ENCODE assay signal across 1 cellular context in the genomic region with DNA sequence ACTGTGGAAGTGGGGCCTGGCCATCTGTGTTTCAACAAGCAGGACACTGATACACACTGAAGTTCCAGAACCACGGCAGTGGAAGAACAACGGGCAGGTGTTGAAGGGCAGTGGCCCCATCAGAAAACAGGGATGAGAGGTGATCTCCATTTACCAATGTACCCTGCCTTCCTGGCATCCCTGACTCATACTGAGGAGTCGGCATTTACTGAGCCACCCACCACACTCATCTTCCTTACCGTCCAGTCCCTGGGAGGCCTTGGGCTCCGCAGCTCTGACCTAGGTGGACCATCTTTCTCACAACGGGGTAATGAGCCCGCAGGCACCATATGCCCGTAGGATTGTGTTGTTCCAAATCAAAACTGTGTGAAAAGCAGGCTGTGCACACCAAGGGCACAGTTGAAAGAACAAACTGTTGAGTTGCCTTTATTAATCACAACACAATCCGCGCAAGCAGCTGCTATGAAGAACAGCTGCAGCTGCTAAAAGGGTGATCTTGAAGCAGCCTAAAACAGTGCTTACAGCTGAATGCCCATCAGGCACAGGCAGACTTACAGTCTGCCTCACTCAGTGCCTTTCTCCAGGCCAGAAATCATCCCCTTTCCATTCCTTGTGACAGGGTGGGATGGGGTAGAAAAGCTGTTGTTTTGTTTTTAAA.
TF ChIP-seq lines count a peak whose summit lies in the region.

No MANE protein-coding gene starts in this region.

TF ChIP-seq in IMR-90, 13 proteins besides CTCF, POLR2A, EP300 and RAD21:
- no peak for TF ChIP-seq NFE2L2 (IDR thresholded peaks at IDR 0.05; ENCODE audit: low read depth, low read length)
- TF ChIP-seq, protein P1, sequence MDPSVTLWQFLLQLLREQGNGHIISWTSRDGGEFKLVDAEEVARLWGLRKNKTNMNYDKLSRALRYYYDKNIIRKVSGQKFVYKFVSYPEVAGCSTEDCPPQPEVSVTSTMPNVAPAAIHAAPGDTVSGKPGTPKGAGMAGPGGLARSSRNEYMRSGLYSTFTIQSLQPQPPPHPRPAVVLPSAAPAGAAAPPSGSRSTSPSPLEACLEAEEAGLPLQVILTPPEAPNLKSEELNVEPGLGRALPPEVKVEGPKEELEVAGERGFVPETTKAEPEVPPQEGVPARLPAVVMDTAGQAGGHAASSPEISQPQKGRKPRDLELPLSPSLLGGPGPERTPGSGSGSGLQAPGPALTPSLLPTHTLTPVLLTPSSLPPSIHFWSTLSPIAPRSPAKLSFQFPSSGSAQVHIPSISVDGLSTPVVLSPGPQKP (IDR thresholded peaks at IDR 0.05; ENCODE audit: borderline replicate concordance, low read depth, low read length), result no peak
- TF ChIP-seq MXI1 (IDR thresholded peaks at IDR 0.05; ENCODE audit: borderline replicate concordance, low read depth, low read length), result no peak
- TF ChIP-seq FOS (IDR thresholded peaks at IDR 0.05; ENCODE audit: low read depth, low read length), result no peak
- TF ChIP-seq CEBPB (IDR thresholded peaks at IDR 0.05; ENCODE audit: low read depth, low read length), result no peak
- TF ChIP-seq SMC3 (IDR thresholded peaks at IDR 0.05; ENCODE audit: low read depth, low read length), result no peak
- no peak for TF ChIP-seq RFX5 (IDR thresholded peaks at IDR 0.05; ENCODE audit: low read depth, low read length)
- TF ChIP-seq BHLHE40 (IDR thresholded peaks at IDR 0.05; ENCODE audit: low read depth, low read length), result no peak
- TF ChIP-seq, protein P2, sequence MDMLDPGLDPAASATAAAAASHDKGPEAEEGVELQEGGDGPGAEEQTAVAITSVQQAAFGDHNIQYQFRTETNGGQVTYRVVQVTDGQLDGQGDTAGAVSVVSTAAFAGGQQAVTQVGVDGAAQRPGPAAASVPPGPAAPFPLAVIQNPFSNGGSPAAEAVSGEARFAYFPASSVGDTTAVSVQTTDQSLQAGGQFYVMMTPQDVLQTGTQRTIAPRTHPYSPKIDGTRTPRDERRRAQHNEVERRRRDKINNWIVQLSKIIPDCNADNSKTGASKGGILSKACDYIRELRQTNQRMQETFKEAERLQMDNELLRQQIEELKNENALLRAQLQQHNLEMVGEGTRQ (IDR thresholded peaks at IDR 0.05; ENCODE audit: low read depth, low read length), result no peak
